ENCODE assay signal across 25 cellular contexts in genomic region chr13:43095771-43096719, GRCh38.
DNase-seq lines count a peak whose midpoint lies in the region; ATAC-seq and TF ChIP-seq lines count a peak whose summit lies in the region.
"Had no signal": no experiment of that assay in that cellular context is flagged by ENCODE, and none has a peak within 500 bp of the region (broad histone marks: within the 10 kb centered on the region; RNA-seq: fewer than 3 reads in every experiment).

No MANE protein-coding gene starts in this region.

- peaks cover 19% of the 10 kb centered on the region for H3K36me3 Mint-ChIP-seq in natural killer cell treated with Interleukin-12 subunit alpha and Interleukin-12 subunit beta and Interleukin-15 and Interleukin-18, amount 100 ng/mL, for 72 hours
- H3K36me3 Mint-ChIP-seq in natural killer cell, result peaks cover 7% of the 10 kb centered on the region
- H3K36me3 Mint-ChIP-seq in chondrocyte (ENCODE audit: low read depth), result peaks cover 9% of the 10 kb centered on the region
- H3K36me3 Mint-ChIP-seq in activated CD8-positive, alpha-beta memory T cell treated with anti-CD3 and anti-CD28 coated beads, Interleukin-2, amount 10 ng/mL, durations not matched to agents 7 days and 5 days, result peaks cover 32% of the 10 kb centered on the region

- peak overlapping the region; percentile 65 to 74 for H3K27ac Mint-ChIP-seq in natural killer cell treated with Interleukin-12 subunit alpha and Interleukin-12 subunit beta and Interleukin-15 and Interleukin-18, amount 100 ng/mL, for 72 hours
- H3K27ac Mint-ChIP-seq in natural killer cell, result no peak overlapping the region
- peak overlapping the region; percentile 24 for H3K27ac Mint-ChIP-seq in chondrocyte (ENCODE audit: unreplicated experiment)
- no peak overlapping the region for H3K27ac Mint-ChIP-seq in activated CD8-positive, alpha-beta memory T cell treated with anti-CD3 and anti-CD28 coated beads, Interleukin-2, amount 10 ng/mL, durations not matched to agents 7 days and 5 days

- H3K9me3 Mint-ChIP-seq in natural killer cell treated with Interleukin-12 subunit alpha and Interleukin-12 subunit beta and Interleukin-15 and Interleukin-18, amount 100 ng/mL, for 72 hours, result no peaks in the 10 kb centered on the region
- H3K9me3 Mint-ChIP-seq in natural killer cell (no peaks in the 10 kb centered on the region), chondrocyte (ENCODE audit: low read depth) (peaks cover 7% of the 10 kb centered on the region)
- H3K9me3 Mint-ChIP-seq in activated CD8-positive, alpha-beta memory T cell treated with anti-CD3 and anti-CD28 coated beads, Interleukin-2, amount 10 ng/mL, durations not matched to agents 7 days and 5 days (ENCODE audit: low read depth), result no peaks in the 10 kb centered on the region
- H3K9me3 Mint-ChIP-seq: activated CD4-positive, alpha-beta T cell treated with anti-CD3 and anti-CD28 coated beads, Interleukin-2, amount 10 ng/mL, durations not matched to agents 24 days and 14 days; central memory CD8-positive, alpha-beta T cell; T-helper 1 cell treated with Interleukin-12 subunit alpha and Interleukin-12 subunit beta and Interleukin-4 antibody, amounts not matched to agents 30 μg/mL and 1 μg/mL, for 36 hours had no signal

- peak overlapping the region; percentile 73 for H3K4me3 Mint-ChIP-seq in natural killer cell treated with Interleukin-12 subunit alpha and Interleukin-12 subunit beta and Interleukin-15 and Interleukin-18, amount 100 ng/mL, for 72 hours
- no peak overlapping the region for H3K4me3 Mint-ChIP-seq in natural killer cell
- no peak overlapping the region for H3K4me3 Mint-ChIP-seq in chondrocyte (ENCODE audit: unreplicated experiment)
- no peak overlapping the region for H3K4me3 Mint-ChIP-seq in activated CD8-positive, alpha-beta memory T cell treated with anti-CD3 and anti-CD28 coated beads, Interleukin-2, amount 10 ng/mL, durations not matched to agents 7 days and 5 days
- H3K4me3 Mint-ChIP-seq: activated CD4-positive, alpha-beta T cell treated with anti-CD3 and anti-CD28 coated beads, Interleukin-2, amount 10 ng/mL, durations not matched to agents 24 days and 14 days; central memory CD8-positive, alpha-beta T cell; naive B cell; stimulated activated memory B cell treated with anti-CD40 and anti-IgM and Interleukin-4, amounts not matched to agents 10 μg/mL and 1 μg/mL and 100 μg/mL, for 72 hours; T-helper 1 cell treated with Interleukin-12 subunit alpha and Interleukin-12 subunit beta and Interleukin-4 antibody, amounts not matched to agents 30 μg/mL and 1 μg/mL, for 36 hours had no signal

- CTCF ChIA-PET in activated CD8-positive, alpha-beta memory T cell treated with anti-CD3 and anti-CD28 coated beads, Interleukin-2, amount 10 ng/mL, durations not matched to agents 7 days and 5 days (lab: Charles Lee), result interaction anchor here (0.6 to 1.5 kb wide), 3 partner anchors 10 to 153 kb away, joined by 3 to 5 read pairs (median 5); no protein-coding TSS in a partner anchor

- no peaks in the 10 kb centered on the region for H3K27me3 Mint-ChIP-seq in natural killer cell treated with Interleukin-12 subunit alpha and Interleukin-12 subunit beta and Interleukin-15 and Interleukin-18, amount 100 ng/mL, for 72 hours
- H3K27me3 Mint-ChIP-seq in natural killer cell (ENCODE audit: low read depth in 2 of 2) (no peaks in the 10 kb centered on the region), chondrocyte (ENCODE audit: low read depth) (no peaks in the 10 kb centered on the region)
- H3K27me3 Mint-ChIP-seq in activated CD8-positive, alpha-beta memory T cell treated with anti-CD3 and anti-CD28 coated beads, Interleukin-2, amount 10 ng/mL, durations not matched to agents 7 days and 5 days, result no peaks in the 10 kb centered on the region
- H3K27me3 Mint-ChIP-seq: activated CD4-positive, alpha-beta T cell treated with anti-CD3 and anti-CD28 coated beads, Interleukin-2, amount 10 ng/mL, durations not matched to agents 24 days and 14 days; central memory CD8-positive, alpha-beta T cell; naive B cell; stimulated activated memory B cell treated with anti-CD40 and anti-IgM and Interleukin-4, amounts not matched to agents 10 μg/mL and 1 μg/mL and 100 μg/mL, for 72 hours had no signal

- DNase-seq in natural killer cell treated with Interleukin-12 subunit alpha and Interleukin-12 subunit beta and Interleukin-15 and Interleukin-18, amount 100 ng/mL, for 72 hours (ENCODE audit: low spot score), result no peak
- no peak for DNase-seq in natural killer cell
- DNase-seq in chondrocyte (ENCODE audit: low spot score), result no peak
- DNase-seq in iris pigment epithelial cell (ENCODE audit: low read depth), result peak; percentile 24
- no peak for DNase-seq in activated CD8-positive, alpha-beta memory T cell treated with anti-CD3 and anti-CD28 coated beads, Interleukin-2, amount 10 ng/mL, durations not matched to agents 7 days and 5 days
- DNase-seq: activated CD4-positive, alpha-beta T cell treated with anti-CD3 and anti-CD28 coated beads, Interleukin-2, amount 10 ng/mL, durations not matched to agents 24 days and 14 days; activated CD8-positive, alpha-beta memory T cell treated with anti-CD3 and anti-CD28 coated beads, Interleukin-2, amount 50 U/mL, for 4 hours; effector CD4-positive, alpha-beta T cell; esophagus squamous epithelium; naive B cell; NCI-H187 treated with DMSO at 0.1 percent for 48 hours; NCI-H2227 treated with DMSO at 0.1 percent for 48 hours; NCI-H748 treated with DMSO at 0.1 percent for 48 hours; posterior cingulate gyrus; SHP77 treated with DMSO at 0.1 percent for 48 hours; testis had no signal

- ATAC-seq in natural killer cell treated with Interleukin-12 subunit alpha and Interleukin-12 subunit beta and Interleukin-15 and Interleukin-18, amount 100 ng/mL, for 72 hours, result no peak
- ATAC-seq in natural killer cell (no peak), HG03521 (IDR thresholded peaks at IDR 0.05; ENCODE audit: unreplicated experiment) (no peak), GM18858 (IDR thresholded peaks at IDR 0.05; ENCODE audit: unreplicated experiment) (no peak), HG02938 (IDR thresholded peaks at IDR 0.05; ENCODE audit: unreplicated experiment) (no peak)
- ATAC-seq in activated CD8-positive, alpha-beta memory T cell treated with anti-CD3 and anti-CD28 coated beads, Interleukin-2, amount 10 ng/mL, durations not matched to agents 7 days and 5 days, result no peak
- ATAC-seq: A549; K562; sciatic nerve; stimulated activated memory B cell treated with anti-CD40 and anti-IgM and Interleukin-4, amounts not matched to agents 10 μg/mL and 1 μg/mL and 100 μg/mL, for 72 hours had no signal

- TF ChIP-seq CTCF in natural killer cell (IDR thresholded peaks at IDR 0.05) (no peak), chondrocyte (IDR thresholded peaks at IDR 0.05) (no peak)

- peaks cover 19 to 23% of the 10 kb centered on the region in 2 donors for H3K4me1 Mint-ChIP-seq in natural killer cell treated with Interleukin-12 subunit alpha and Interleukin-12 subunit beta and Interleukin-15 and Interleukin-18, amount 100 ng/mL, for 72 hours (ENCODE audit: low read depth in 2 of 2)
- peaks cover 17 to 29% of the 10 kb centered on the region in 2 donors for H3K4me1 Mint-ChIP-seq in natural killer cell
- peaks cover 17% of the 10 kb centered on the region for H3K4me1 Mint-ChIP-seq in chondrocyte (ENCODE audit: low read depth)
- peaks cover 18% of the 10 kb centered on the region for H3K4me1 Mint-ChIP-seq in activated CD8-positive, alpha-beta memory T cell treated with anti-CD3 and anti-CD28 coated beads, Interleukin-2, amount 10 ng/mL, durations not matched to agents 7 days and 5 days

- intact Hi-C loops in natural killer cell (cut with micrococcal nuclease), result no loop called here

Comparison
In these comparisons a context has a peak if more than half of its experiments do, and no peak if none do; other contexts are left out.
1. H3K27ac Mint-ChIP-seq: peak in natural killer cell treated with Interleukin-12 subunit alpha and Interleukin-12 subunit beta and Interleukin-15 and Interleukin-18, amount 100 ng/mL, for 72 hours (2 of 2) and chondrocyte (single experiment); none in natural killer cell (0 of 2) and activated CD8-positive, alpha-beta memory T cell treated with anti-CD3 and anti-CD28 coated beads, Interleukin-2, amount 10 ng/mL, durations not matched to agents 7 days and 5 days (single experiment).